1 cellular context compared by ENCODE assay signal in the genomic region with DNA sequence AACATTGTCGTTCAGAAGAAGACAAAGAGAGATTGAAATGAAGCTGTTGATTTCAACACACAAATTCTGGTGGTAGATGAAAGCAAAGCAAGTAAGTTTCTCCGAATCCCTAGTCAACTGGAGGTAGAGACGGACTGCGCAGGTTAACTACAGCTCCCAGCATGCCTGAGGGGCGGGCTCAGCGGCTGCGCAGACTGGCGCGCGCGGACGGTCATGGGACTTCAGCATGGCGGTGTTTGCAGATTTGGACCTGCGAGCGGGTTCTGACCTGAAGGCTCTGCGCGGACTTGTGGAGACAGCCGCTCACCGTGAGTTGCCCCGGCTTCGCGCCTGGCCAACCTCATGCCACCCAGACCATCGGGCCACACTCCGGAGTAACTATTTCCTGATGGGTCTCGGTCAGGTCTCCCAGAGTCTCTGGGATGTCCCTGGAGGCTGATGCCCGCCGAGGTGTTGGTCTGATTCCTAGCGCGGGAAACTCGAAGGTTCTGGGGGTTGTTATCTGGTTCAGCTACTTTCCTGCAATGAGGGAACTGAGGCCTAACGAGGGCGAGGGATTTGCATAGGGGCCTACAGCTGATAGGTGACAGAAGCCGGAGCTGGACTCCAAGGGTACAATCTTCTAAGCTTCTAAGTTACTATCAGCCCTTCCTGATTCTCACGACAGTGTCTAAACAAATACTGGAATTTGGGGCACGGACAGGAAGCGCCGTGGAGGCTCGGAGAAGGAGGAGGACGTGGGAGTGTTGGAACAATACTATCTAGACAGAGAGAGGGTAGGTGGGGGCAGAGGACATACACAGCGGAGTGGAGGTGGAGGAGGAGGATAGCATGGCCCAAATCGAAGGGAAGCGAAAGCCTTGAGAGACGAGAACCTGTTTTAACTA.
TF ChIP-seq lines count a peak whose summit lies in the region.

A gene (plus strand): TSS at position 214 of the 887 bp plus-strand sequence. CDS start 13 bp downstream, at position 227.

TF ChIP-seq in K562, 482 proteins besides CTCF, POLR2A, EP300 and RAD21 (continued from another document and continues in another):
- TF ChIP-seq, protein P1, sequence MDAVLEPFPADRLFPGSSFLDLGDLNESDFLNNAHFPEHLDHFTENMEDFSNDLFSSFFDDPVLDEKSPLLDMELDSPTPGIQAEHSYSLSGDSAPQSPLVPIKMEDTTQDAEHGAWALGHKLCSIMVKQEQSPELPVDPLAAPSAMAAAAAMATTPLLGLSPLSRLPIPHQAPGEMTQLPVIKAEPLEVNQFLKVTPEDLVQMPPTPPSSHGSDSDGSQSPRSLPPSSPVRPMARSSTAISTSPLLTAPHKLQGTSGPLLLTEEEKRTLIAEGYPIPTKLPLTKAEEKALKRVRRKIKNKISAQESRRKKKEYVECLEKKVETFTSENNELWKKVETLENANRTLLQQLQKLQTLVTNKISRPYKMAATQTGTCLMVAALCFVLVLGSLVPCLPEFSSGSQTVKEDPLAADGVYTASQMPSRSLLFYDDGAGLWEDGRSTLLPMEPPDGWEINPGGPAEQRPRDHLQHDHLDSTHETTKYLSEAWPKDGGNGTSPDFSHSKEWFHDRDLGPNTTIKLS (IDR thresholded peaks at IDR 0.05; ENCODE audit: borderline replicate concordance, low read depth): no peak; the same call in 1 of the 2 replicates
- TF ChIP-seq, protein P2, sequence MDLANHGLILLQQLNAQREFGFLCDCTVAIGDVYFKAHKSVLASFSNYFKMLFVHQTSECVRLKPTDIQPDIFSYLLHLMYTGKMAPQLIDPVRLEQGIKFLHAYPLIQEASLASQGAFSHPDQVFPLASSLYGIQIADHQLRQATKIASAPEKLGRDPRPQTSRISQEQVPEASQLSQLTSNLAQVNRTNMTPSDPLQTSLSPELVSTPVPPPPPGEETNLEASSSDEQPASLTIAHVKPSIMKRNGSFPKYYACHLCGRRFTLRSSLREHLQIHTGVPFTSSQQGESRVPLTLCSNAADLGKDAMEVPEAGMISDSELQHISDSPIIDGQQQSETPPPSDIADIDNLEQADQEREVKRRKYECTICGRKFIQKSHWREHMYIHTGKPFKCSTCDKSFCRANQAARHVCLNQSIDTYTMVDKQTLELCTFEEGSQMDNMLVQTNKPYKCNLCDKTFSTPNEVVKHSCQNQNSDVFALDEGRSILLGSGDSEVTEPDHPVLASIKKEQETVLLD (IDR thresholded peaks at IDR 0.05): peak; percentile 64; the same call in 1 of the 2 replicates
- TF ChIP-seq ZNF263 (CRISPR knock-in tag; IDR thresholded peaks at IDR 0.05; ENCODE audit: borderline replicate concordance) (no peak), HNRNPLL (IDR thresholded peaks at IDR 0.05; ENCODE audit: low read depth, low read length, poor library complexity, severe bottlenecking) (peak; percentile 94), NR2F6 (CRISPR knock-in tag; IDR thresholded peaks at IDR 0.05) (no peak), FOXJ2 (tag; IDR thresholded peaks at IDR 0.05) (0 out of 2 replicates have a peak, but pooled peaks have one; percentile 31), TGIF2 (CRISPR knock-in tag; IDR thresholded peaks at IDR 0.05) (no peak), PHF8 (IDR thresholded peaks at IDR 0.05; ENCODE audit: borderline replicate concordance, low read length) (peak; percentile 80; the same call in 1 of the 2 replicates), ZKSCAN8 (CRISPR knock-in tag; IDR thresholded peaks at IDR 0.05) (0 out of 2 replicates have a peak, but pooled peaks have one; percentile 25), SUPT5H (IDR thresholded peaks at IDR 0.05) (peak; percentile 72), ZNF143 (CRISPR knock-in tag; IDR thresholded peaks at IDR 0.05) (peak; percentile 86), POLR2G (IDR thresholded peaks at IDR 0.05; ENCODE audit: low read depth, low read length) (peak; percentile 83), TAF9B (IDR thresholded peaks at IDR 0.05; ENCODE audit: partially characterized antibody) (peak; percentile 65), RAD51 (IDR thresholded peaks at IDR 0.05; ENCODE audit: borderline replicate concordance, low read depth) (no peak), TAF7 (tag; IDR thresholded peaks at IDR 0.05) (peak; percentile 67; the same call in 1 of the 2 replicates), NRF1 (conservative IDR thresholded peaks at IDR 0.05 in 1 of 2, IDR thresholded peaks at IDR 0.05 in 1 of 2) (peak; percentile 92 to 93), TAF1 (IDR thresholded peaks at IDR 0.05; ENCODE audit: control insufficient read depth, extremely low read depth, insufficient read depth, low read length, severe bottlenecking) (peak; percentile 75), STAT5A (IDR thresholded peaks at IDR 0.05; ENCODE audit: borderline replicate concordance, low read length) (no peak; the same call in 1 of the 2 replicates), EGR1 (conservative IDR thresholded peaks at IDR 0.05) (peak; percentile 58; the same call in 1 of the 2 replicates), HCFC1 (IDR thresholded peaks at IDR 0.05; ENCODE audit: low read depth, low read length) (peak; percentile 91), GATAD2A (IDR thresholded peaks at IDR 0.05) (no peak)
- TF ChIP-seq, protein P3, sequence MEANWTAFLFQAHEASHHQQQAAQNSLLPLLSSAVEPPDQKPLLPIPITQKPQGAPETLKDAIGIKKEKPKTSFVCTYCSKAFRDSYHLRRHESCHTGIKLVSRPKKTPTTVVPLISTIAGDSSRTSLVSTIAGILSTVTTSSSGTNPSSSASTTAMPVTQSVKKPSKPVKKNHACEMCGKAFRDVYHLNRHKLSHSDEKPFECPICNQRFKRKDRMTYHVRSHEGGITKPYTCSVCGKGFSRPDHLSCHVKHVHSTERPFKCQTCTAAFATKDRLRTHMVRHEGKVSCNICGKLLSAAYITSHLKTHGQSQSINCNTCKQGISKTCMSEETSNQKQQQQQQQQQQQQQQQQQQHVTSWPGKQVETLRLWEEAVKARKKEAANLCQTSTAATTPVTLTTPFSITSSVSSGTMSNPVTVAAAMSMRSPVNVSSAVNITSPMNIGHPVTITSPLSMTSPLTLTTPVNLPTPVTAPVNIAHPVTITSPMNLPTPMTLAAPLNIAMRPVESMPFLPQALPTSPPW (CRISPR knock-in tag; IDR thresholded peaks at IDR 0.05): 0 out of 2 replicates have a peak, but pooled peaks have one; percentile 25
- TF ChIP-seq, protein P4, sequence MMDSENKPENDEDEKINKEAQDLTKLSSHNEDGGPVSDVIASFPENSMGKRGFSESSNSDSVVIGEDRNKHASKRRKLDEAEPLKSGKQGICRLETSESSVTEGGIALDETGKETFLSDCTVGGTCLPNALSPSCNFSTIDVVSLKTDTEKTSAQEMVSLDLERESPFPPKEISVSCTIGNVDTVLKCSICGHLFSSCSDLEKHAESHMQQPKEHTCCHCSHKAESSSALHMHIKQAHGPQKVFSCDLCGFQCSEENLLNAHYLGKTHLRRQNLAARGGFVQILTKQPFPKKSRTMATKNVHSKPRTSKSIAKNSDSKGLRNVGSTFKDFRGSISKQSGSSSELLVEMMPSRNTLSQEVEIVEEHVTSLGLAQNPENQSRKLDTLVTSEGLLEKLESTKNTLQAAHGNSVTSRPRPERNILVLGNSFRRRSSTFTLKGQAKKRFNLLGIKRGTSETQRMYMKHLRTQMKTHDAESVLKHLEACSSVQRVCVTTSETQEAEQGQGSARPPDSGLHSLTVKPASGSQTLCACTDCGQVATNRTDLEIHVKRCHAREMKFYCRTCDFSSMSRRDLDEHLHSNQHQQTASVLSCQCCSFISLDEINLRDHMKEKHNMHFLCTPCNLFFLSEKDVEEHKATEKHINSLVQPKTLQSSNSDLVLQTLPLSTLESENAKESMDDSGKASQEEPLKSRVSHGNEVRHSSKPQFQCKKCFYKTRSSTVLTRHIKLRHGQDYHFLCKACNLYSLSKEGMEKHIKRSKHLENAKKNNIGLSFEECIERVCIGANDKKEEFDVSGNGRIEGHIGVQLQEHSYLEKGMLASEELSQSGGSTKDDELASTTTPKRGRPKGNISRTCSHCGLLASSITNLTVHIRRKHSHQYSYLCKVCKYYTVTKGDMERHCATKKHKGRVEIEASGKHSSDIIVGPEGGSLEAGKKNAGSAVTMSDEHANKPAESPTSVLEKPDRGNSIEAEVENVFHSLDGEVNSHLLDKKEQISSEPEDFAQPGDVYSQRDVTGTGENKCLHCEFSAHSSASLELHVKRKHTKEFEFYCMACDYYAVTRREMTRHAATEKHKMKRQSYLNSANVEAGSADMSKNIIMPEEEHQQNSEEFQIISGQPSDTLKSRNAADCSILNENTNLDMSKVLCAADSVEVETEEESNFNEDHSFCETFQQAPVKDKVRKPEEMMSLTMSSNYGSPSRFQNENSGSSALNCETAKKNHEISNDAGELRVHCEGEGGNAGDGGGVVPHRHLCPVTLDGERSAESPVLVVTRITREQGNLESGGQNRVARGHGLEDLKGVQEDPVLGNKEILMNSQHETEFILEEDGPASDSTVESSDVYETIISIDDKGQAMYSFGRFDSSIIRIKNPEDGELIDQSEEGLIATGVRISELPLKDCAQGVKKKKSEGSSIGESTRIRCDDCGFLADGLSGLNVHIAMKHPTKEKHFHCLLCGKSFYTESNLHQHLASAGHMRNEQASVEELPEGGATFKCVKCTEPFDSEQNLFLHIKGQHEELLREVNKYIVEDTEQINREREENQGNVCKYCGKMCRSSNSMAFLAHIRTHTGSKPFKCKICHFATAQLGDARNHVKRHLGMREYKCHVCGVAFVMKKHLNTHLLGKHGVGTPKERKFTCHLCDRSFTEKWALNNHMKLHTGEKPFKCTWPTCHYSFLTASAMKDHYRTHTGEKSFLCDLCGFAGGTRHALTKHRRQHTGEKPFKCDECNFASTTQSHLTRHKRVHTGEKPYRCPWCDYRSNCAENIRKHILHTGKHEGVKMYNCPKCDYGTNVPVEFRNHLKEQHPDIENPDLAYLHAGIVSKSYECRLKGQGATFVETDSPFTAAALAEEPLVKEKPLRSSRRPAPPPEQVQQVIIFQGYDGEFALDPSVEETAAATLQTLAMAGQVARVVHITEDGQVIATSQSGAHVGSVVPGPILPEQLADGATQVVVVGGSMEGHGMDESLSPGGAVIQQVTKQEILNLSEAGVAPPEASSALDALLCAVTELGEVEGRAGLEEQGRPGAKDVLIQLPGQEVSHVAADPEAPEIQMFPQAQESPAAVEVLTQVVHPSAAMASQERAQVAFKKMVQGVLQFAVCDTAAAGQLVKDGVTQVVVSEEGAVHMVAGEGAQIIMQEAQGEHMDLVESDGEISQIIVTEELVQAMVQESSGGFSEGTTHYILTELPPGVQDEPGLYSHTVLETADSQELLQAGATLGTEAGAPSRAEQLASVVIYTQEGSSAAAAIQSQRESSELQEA (IDR thresholded peaks at IDR 0.05; ENCODE audit: low read depth): no peak
- TF ChIP-seq, protein P5, sequence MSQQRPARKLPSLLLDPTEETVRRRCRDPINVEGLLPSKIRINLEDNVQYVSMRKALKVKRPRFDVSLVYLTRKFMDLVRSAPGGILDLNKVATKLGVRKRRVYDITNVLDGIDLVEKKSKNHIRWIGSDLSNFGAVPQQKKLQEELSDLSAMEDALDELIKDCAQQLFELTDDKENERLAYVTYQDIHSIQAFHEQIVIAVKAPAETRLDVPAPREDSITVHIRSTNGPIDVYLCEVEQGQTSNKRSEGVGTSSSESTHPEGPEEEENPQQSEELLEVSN (IDR thresholded peaks at IDR 0.05; ENCODE audit: borderline replicate concordance in 1 of 2, extremely low read depth in 1 of 2, insufficient read depth in 1 of 2, insufficient read length in 1 of 2, low read depth in 1 of 2, low read length in 1 of 2, poor library complexity in 1 of 2, severe bottlenecking in 1 of 2): peak; percentile 58 to 81
- TF ChIP-seq, protein P6, sequence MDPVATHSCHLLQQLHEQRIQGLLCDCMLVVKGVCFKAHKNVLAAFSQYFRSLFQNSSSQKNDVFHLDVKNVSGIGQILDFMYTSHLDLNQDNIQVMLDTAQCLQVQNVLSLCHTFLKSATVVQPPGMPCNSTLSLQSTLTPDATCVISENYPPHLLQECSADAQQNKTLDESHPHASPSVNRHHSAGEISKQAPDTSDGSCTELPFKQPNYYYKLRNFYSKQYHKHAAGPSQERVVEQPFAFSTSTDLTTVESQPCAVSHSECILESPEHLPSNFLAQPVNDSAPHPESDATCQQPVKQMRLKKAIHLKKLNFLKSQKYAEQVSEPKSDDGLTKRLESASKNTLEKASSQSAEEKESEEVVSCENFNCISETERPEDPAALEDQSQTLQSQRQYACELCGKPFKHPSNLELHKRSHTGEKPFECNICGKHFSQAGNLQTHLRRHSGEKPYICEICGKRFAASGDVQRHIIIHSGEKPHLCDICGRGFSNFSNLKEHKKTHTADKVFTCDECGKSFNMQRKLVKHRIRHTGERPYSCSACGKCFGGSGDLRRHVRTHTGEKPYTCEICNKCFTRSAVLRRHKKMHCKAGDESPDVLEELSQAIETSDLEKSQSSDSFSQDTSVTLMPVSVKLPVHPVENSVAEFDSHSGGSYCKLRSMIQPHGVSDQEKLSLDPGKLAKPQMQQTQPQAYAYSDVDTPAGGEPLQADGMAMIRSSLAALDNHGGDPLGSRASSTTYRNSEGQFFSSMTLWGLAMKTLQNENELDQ (CRISPR knock-in tag; IDR thresholded peaks at IDR 0.05; ENCODE audit: borderline replicate concordance): no peak
- TF ChIP-seq, protein P7, sequence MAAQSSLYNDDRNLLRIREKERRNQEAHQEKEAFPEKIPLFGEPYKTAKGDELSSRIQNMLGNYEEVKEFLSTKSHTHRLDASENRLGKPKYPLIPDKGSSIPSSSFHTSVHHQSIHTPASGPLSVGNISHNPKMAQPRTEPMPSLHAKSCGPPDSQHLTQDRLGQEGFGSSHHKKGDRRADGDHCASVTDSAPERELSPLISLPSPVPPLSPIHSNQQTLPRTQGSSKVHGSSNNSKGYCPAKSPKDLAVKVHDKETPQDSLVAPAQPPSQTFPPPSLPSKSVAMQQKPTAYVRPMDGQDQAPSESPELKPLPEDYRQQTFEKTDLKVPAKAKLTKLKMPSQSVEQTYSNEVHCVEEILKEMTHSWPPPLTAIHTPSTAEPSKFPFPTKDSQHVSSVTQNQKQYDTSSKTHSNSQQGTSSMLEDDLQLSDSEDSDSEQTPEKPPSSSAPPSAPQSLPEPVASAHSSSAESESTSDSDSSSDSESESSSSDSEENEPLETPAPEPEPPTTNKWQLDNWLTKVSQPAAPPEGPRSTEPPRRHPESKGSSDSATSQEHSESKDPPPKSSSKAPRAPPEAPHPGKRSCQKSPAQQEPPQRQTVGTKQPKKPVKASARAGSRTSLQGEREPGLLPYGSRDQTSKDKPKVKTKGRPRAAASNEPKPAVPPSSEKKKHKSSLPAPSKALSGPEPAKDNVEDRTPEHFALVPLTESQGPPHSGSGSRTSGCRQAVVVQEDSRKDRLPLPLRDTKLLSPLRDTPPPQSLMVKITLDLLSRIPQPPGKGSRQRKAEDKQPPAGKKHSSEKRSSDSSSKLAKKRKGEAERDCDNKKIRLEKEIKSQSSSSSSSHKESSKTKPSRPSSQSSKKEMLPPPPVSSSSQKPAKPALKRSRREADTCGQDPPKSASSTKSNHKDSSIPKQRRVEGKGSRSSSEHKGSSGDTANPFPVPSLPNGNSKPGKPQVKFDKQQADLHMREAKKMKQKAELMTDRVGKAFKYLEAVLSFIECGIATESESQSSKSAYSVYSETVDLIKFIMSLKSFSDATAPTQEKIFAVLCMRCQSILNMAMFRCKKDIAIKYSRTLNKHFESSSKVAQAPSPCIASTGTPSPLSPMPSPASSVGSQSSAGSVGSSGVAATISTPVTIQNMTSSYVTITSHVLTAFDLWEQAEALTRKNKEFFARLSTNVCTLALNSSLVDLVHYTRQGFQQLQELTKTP (IDR thresholded peaks at IDR 0.05; ENCODE audit: low read depth in 1 of 2, partially characterized antibody in 2 of 2): peak in 1 of 2 experiments; percentile 93
- TF ChIP-seq, protein P8, sequence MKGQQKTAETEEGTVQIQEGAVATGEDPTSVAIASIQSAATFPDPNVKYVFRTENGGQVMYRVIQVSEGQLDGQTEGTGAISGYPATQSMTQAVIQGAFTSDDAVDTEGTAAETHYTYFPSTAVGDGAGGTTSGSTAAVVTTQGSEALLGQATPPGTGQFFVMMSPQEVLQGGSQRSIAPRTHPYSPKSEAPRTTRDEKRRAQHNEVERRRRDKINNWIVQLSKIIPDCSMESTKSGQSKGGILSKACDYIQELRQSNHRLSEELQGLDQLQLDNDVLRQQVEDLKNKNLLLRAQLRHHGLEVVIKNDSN (CRISPR knock-in tag; IDR thresholded peaks at IDR 0.05): peak; percentile 46; the same call in 1 of the 2 replicates
- TF ChIP-seq, protein P9, sequence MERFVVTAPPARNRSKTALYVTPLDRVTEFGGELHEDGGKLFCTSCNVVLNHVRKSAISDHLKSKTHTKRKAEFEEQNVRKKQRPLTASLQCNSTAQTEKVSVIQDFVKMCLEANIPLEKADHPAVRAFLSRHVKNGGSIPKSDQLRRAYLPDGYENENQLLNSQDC (CRISPR knock-in tag; IDR thresholded peaks at IDR 0.05): no peak
